ENCODE assay signal across 1 cellular context in genomic region chr1:26336477-26337205, GRCh38.
TF ChIP-seq lines count a peak whose summit lies in the region.

No MANE protein-coding gene starts in this region.

TF ChIP-seq in WTC11, 78 proteins besides CTCF, POLR2A, EP300 and RAD21 (continued from another document):
- TF ChIP-seq NFATC4 (CRISPR knock-in tag; IDR thresholded peaks at IDR 0.05) (no peak), NR2C2 (CRISPR knock-in tag; IDR thresholded peaks at IDR 0.05) (peak; percentile 81), JUN (CRISPR knock-in tag; IDR thresholded peaks at IDR 0.05) (peak; percentile 39; the same call in 1 of the 2 replicates), E2F5 (CRISPR knock-in tag; IDR thresholded peaks at IDR 0.05) (peak; percentile 92), SMAD3 (CRISPR knock-in tag; IDR thresholded peaks at IDR 0.05; ENCODE audit: borderline replicate concordance) (no peak), ZNF532 (CRISPR knock-in tag; IDR thresholded peaks at IDR 0.05; ENCODE audit: borderline replicate concordance) (no peak), FOXP4 (CRISPR knock-in tag; IDR thresholded peaks at IDR 0.05) (peak; percentile 85), ARID4B (CRISPR knock-in tag; IDR thresholded peaks at IDR 0.05; ENCODE audit: borderline replicate concordance) (peak; percentile 63; the same call in 1 of the 2 replicates), SP1 (CRISPR knock-in tag; conservative IDR thresholded peaks at IDR 0.05) (peak; percentile 83), CREB1 (CRISPR knock-in tag; IDR thresholded peaks at IDR 0.05) (peak; percentile 89), TEAD1 (CRISPR knock-in tag; IDR thresholded peaks at IDR 0.05) (peak; percentile 95), ZNF121 (CRISPR knock-in tag; IDR thresholded peaks at IDR 0.05) (no peak), ZNF317 (CRISPR knock-in tag; IDR thresholded peaks at IDR 0.05; ENCODE audit: borderline replicate concordance, low read depth) (no peak), ATF1 (CRISPR knock-in tag; IDR thresholded peaks at IDR 0.05) (peak; percentile 90), MYBL2 (CRISPR knock-in tag; IDR thresholded peaks at IDR 0.05) (peak; percentile 75), NR1H2 (CRISPR knock-in tag; IDR thresholded peaks at IDR 0.05) (0 out of 2 replicates have a peak, but pooled peaks have one; percentile 38), E2F1 (CRISPR knock-in tag; IDR thresholded peaks at IDR 0.05) (peak; percentile 94), SOX15 (CRISPR knock-in tag; IDR thresholded peaks at IDR 0.05) (no peak), FOXP1 (CRISPR knock-in tag; IDR thresholded peaks at IDR 0.05; ENCODE audit: borderline replicate concordance) (peak; percentile 95; the same call in 1 of the 2 replicates), ZNF423 (CRISPR knock-in tag; IDR thresholded peaks at IDR 0.05) (peak; percentile 90; the same call in 1 of the 2 replicates), KAT7 (CRISPR knock-in tag; IDR thresholded peaks at IDR 0.05; ENCODE audit: borderline replicate concordance) (peak; percentile 90), ELF4 (CRISPR knock-in tag; IDR thresholded peaks at IDR 0.05; ENCODE audit: low read depth) (0 out of 2 replicates have a peak, but pooled peaks have one; percentile 24), STAT6 (CRISPR knock-in tag; conservative IDR thresholded peaks at IDR 0.05; ENCODE audit: low read depth) (no peak)
- TF ChIP-seq, protein P1, sequence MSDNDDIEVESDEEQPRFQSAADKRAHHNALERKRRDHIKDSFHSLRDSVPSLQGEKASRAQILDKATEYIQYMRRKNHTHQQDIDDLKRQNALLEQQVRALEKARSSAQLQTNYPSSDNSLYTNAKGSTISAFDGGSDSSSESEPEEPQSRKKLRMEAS (CRISPR knock-in tag; IDR thresholded peaks at IDR 0.05), result peak; percentile 99
- TF ChIP-seq, protein P2, sequence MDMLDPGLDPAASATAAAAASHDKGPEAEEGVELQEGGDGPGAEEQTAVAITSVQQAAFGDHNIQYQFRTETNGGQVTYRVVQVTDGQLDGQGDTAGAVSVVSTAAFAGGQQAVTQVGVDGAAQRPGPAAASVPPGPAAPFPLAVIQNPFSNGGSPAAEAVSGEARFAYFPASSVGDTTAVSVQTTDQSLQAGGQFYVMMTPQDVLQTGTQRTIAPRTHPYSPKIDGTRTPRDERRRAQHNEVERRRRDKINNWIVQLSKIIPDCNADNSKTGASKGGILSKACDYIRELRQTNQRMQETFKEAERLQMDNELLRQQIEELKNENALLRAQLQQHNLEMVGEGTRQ (CRISPR knock-in tag; IDR thresholded peaks at IDR 0.05), result 0 out of 2 replicates have a peak, but pooled peaks have one; percentile 44
